Comparison of ENCODE assay signal across 8 cellular contexts in genomic region chr1:85201340-85202091, GRCh38. TPM values are rescaled to one million over a fixed set of nuclear protein-coding genes. Genes with fewer than 3 reads are reported as not detected.
DNase-seq lines count a peak whose midpoint lies in the region; TF ChIP-seq lines count a peak whose summit lies in the region.

No MANE protein-coding gene starts in this region.

- H4K8ac ChIP-seq in H9 (replicated peaks; ENCODE audit: insufficient read length, low read depth, low read length), result no peak overlapping the region

- no CpG with 5 or more reads among the region's 81 CpGs for WGBS in H9 (ENCODE audit: extremely low coverage, insufficient read length, low lambda C conversion rate)

- H2BK12ac ChIP-seq in H9 (ENCODE audit: insufficient read length, low read depth, low read length), result no peak overlapping the region

- H3K9me3 Mint-ChIP-seq in H9, result no peaks in the 10 kb centered on the region

- no peak overlapping the region for H2BK120ac ChIP-seq in H9 (ENCODE audit: low read depth, low read length, poor library complexity, severe bottlenecking)

- H3K27me3 ChIP-seq in H9 (ENCODE audit: insufficient read depth, low read length), result no peaks in the 10 kb centered on the region

- H3K4me1 ChIP-seq in H9 (ENCODE audit: insufficient read depth, low read length), result no peaks in the 10 kb centered on the region

- no peak overlapping the region for H2BK5ac ChIP-seq in H9 (ENCODE audit: insufficient read length, low read length)

- no peak overlapping the region for H2BK15ac ChIP-seq in H9 (ENCODE audit: low read depth, low read length)

- no peaks in the 10 kb centered on the region for H3K79me1 ChIP-seq in H9 (ENCODE audit: insufficient read depth, low read depth, low read length, poor library complexity, severe bottlenecking)

- H4K91ac ChIP-seq in H9 (ENCODE audit: insufficient read length, low read depth, low read length), result peak overlapping the region; percentile 38

- peaks cover 5% of the 10 kb centered on the region for H3K23me2 ChIP-seq in H9 (ENCODE audit: insufficient read length, low read depth, low read length, poor library complexity, severe bottlenecking)

- CTCF ChIA-PET in GM10248 (lab: Yijun Ruan, JAX), result interaction anchor here (1.0 to 1.2 kb wide), 2 partner anchors 53 to 59 kb away, joined by 3 read pairs; no protein-coding TSS in a partner anchor

- H2AFZ ChIP-seq in H9 (ENCODE audit: low read length), result no peak overlapping the region

- H3K27ac ChIP-seq in H9 (ENCODE audit: insufficient read length, low read depth, low read length) (peak overlapping the region; percentile 59), cingulate gyrus (ENCODE audit: low read depth, low read length) (peak overlapping the region; percentile 47)

- peak overlapping the region; percentile 92 for H3K14ac ChIP-seq in H9 (ENCODE audit: insufficient read depth, low read length)

- peaks cover 3% of the 10 kb centered on the region; the same call in 1 of the 2 replicates for H3K79me2 ChIP-seq in H9 (ENCODE audit: insufficient read depth, low read length)

- no peak overlapping the region for H3K23ac ChIP-seq in H9 (ENCODE audit: insufficient read length, low read depth, low read length)

- peak overlapping the region; percentile 97 for H3K4me2 ChIP-seq in H9 (ENCODE audit: insufficient read depth, insufficient read length, low read length)

- no peaks in the 10 kb centered on the region for H3K27me3 Mint-ChIP-seq in H9 (ENCODE audit: low read depth)

- H3K36me3 Mint-ChIP-seq in H9 (ENCODE audit: insufficient read depth in 1 of 3, low read depth in 3 of 3), result peaks cover 0 to 4% (median 2%) of the 10 kb centered on the region in 3 experiments; a peak in 3 of 7 replicates

- peaks cover 42 to 45% of the 10 kb centered on the region in 2 experiments for H3K4me1 Mint-ChIP-seq in H9

- no peak overlapping the region for H3K56ac ChIP-seq in H9 (ENCODE audit: insufficient read length, low read depth, low read length)

- peak overlapping the region; percentile 94 for H3K18ac ChIP-seq in H9 (ENCODE audit: insufficient read length, low read depth, low read length)

- H3T11ph ChIP-seq in H9 (ENCODE audit: low read length), result no peak overlapping the region

- no peaks in the 10 kb centered on the region for H4K20me1 ChIP-seq in H9 (ENCODE audit: control insufficient read depth, insufficient read depth, insufficient read length)

- H3K4me3 Mint-ChIP-seq in H9, result peak overlapping the region; percentile 88 to 93

- H3K4ac ChIP-seq in H9 (ENCODE audit: low read depth, low read length), result no peak overlapping the region

- POLR2A ChIA-PET in GM10248 (lab: Yijun Ruan, JAX), result no interaction called here

- H4K5ac ChIP-seq in H9 (ENCODE audit: insufficient read length, low read depth, low read length), result peak overlapping the region; percentile 39

- no peak overlapping the region for H2AK5ac ChIP-seq in H9 (ENCODE audit: insufficient read length, low read length)

- H3K27ac Mint-ChIP-seq in H9, result peak overlapping the region; percentile 96 to 99 (median 98)

- no peak overlapping the region for H2BK20ac ChIP-seq in H9 (ENCODE audit: low read depth, low read length, poor library complexity, severe bottlenecking)

- no peak for TF ChIP-seq CTCF in GM10248 (IDR thresholded peaks at IDR 0.05; ENCODE audit: control extremely low read depth, extremely low read depth, low read depth, missing control alignments)
- TF ChIP-seq CTCF in H9 (conservative IDR thresholded peaks at IDR 0.05), result 0 out of 3 replicates have a peak, but pooled peaks have one; percentile 18

- DNase-seq in GM10248 (ENCODE audit: extremely low spot score) (peak; percentile 67), H9 (peak; percentile 85), M059J (ENCODE audit: low read depth) (peak; percentile 74), left kidney (ENCODE audit: low read depth, low spot score) (peak; percentile 93), NCI-H1048 (lab: John Stamatoyannopoulos, UW) (no peak)
- DNase-seq in activated CD4-positive, alpha-beta T cell treated with anti-CD3 and anti-CD28 coated beads for 24 hours (ENCODE audit: low read depth in 2 of 2), result peak; percentile 36 to 37
- DNase-seq in stimulated activated CD4-positive, alpha-beta T cell treated with anti-CD3 and anti-CD28 coated beads, Interleukin-2, amount 100 ng/mL, for 4 hours (ENCODE audit: low read depth), result peak; percentile 54

- H3K9me3 ChIP-seq in H9 (ENCODE audit: control insufficient read depth, low read depth, low read length), result no peaks in the 10 kb centered on the region

- H3K9ac ChIP-seq in H9 (ENCODE audit: extremely low read depth, insufficient read length, low read length), result peak overlapping the region; percentile 82

RNA-seq across cellular contexts. Expression of gene SYDE2, which starts 0.7 kb away (rescaled TPM):
- 12.1 and 12.4 TPM in 2 replicates for total RNA-seq in H9 (2021)
- total RNA-seq in M059J (2014; rRNA removed; shearing (Covaris generic)), result 2.7 and 4.1 TPM in 2 replicates

RNA-seq across cellular contexts. Expression of gene C1orf52, which starts 57.9 kb away (rescaled TPM):
- total RNA-seq in H9 (2021), result 45.1 and 48.2 TPM in 2 replicates
- 22.8 and 31.7 TPM in 2 replicates for total RNA-seq in M059J (2014; rRNA removed; shearing (Covaris generic))
